Comparison of ENCODE assay signal across 1 cellular context in the genomic region with DNA sequence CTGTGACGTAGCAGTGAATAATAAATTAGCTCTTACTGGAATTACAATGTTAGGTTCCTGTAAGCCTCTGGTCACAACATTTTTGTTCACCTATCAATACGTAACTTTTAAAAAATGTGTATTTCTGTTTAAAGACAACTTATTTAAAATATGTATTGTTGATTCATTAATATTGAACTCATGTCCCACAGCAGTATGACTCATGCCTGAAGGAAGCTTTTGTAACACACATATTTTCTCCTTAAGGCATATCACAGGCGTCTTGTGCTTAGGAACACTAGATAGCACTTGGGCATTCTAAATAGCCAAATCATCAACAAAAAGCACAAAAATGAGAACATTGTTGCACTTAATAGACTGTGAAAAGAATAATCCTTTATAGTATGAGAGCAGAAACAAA.
TF ChIP-seq lines count a peak whose summit lies in the region.

No MANE protein-coding gene starts in this region.

TF ChIP-seq in IMR-90, 13 proteins besides CTCF, POLR2A, EP300 and RAD21 (continued from another document):
- TF ChIP-seq, protein P1, sequence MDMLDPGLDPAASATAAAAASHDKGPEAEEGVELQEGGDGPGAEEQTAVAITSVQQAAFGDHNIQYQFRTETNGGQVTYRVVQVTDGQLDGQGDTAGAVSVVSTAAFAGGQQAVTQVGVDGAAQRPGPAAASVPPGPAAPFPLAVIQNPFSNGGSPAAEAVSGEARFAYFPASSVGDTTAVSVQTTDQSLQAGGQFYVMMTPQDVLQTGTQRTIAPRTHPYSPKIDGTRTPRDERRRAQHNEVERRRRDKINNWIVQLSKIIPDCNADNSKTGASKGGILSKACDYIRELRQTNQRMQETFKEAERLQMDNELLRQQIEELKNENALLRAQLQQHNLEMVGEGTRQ (IDR thresholded peaks at IDR 0.05; ENCODE audit: low read depth, low read length): no peak
TF ChIP-seq in IMR-90: peak in this region for 0.
